In the genomic region with DNA sequence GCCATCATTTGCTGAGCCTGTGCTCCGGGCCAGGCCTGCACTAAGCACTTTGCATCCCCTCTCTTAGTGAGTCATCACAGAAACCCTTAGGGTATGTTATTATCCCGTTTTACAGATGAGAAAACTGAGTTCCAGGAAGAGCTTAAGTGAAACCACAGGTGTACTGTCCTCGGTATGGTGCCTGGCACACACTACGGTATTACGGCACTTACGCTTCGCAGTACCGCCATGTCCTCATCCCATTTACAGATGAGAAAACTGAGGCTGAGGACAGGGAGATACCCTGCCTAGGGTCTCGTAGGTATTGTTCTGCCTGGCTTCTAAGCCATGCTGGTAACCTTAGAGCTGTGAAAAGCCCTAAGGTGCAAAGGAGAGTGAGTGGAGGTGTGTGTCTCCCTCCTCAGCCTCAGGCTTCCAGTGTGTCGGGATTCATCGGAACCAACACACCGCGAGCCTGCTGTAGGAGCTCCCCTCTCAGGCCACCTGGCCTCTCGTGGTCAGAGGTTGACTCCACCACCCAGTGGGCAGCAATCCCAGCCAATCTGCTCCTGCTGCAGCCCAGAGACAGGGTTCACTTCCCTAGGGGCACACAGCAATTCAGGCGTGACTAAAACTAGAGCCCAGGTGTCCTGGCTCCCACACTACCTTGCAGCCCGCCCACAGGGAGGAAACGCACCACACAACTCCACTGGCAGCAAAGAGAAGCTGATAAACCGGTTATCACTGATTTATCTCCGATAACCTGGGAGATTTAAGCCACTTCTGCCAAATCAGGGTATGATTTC, we compare ENCODE assay signal across 16 cellular contexts. TPM values are rescaled to one million over a fixed set of nuclear protein-coding genes. Genes with fewer than 3 reads are reported as not detected.
DNase-seq lines count a peak whose midpoint lies in the region; ATAC-seq, FAIRE-seq and TF ChIP-seq lines count a peak whose summit lies in the region.
"Had no signal": no experiment of that assay in that cellular context is flagged by ENCODE, and none has a peak within 500 bp of the region (broad histone marks: within the 10 kb centered on the region; RNA-seq: fewer than 3 reads in every experiment).

No MANE protein-coding gene starts in this region.

- H3K27me3 Mint-ChIP-seq in osteocyte (ENCODE audit: unreplicated experiment): no peaks in the 10 kb centered on the region

- no peaks in the 10 kb centered on the region for H3K4me1 Mint-ChIP-seq in osteocyte (ENCODE audit: unreplicated experiment)

- H2AFZ ChIP-seq in OCI-LY7 (ENCODE audit: low read length): no peak overlapping the region

- TF ChIP-seq CTCF in OCI-LY7 (conservative IDR thresholded peaks at IDR 0.05; ENCODE audit: low read length) (no peak), kidney (IDR thresholded peaks at IDR 0.05; ENCODE audit: borderline replicate concordance, extremely low read depth, insufficient read depth) (no peak), osteocyte (IDR thresholded peaks at IDR 0.05) (no peak)

- H3K27ac Mint-ChIP-seq in osteocyte (ENCODE audit: unreplicated experiment): no peak overlapping the region

- no peak for FAIRE-seq in kidney (lab: Jason Lieb, UNC)

- H3K9ac ChIP-seq in kidney (ENCODE audit: low read length in 2 of 2): no peak overlapping the region

- H3K4me3 Mint-ChIP-seq in osteocyte (ENCODE audit: unreplicated experiment): no peak overlapping the region

- no peak overlapping the region for H3K4me3 ChIP-seq in OCI-LY7 (ENCODE audit: low read depth, low read length, poor library complexity, severe bottlenecking)
- no peak overlapping the region for H3K4me3 ChIP-seq in kidney (ENCODE audit: low read length in 2 of 2)

- POLR2A ChIA-PET in OCI-LY7 (lab: Charles Lee): interaction anchor here (0.7 kb wide), 1 partner anchor 41 kb away, joined by 3 read pairs; no protein-coding TSS in a partner anchor

- H3K79me2 ChIP-seq in OCI-LY7 (ENCODE audit: insufficient read depth, low read depth, low read length): no peaks in the 10 kb centered on the region

- H3K36me3 ChIP-seq in OCI-LY7 (ENCODE audit: insufficient read depth, low read length): peaks cover 22% of the 10 kb centered on the region
- peaks cover 33 to 50% of the 10 kb centered on the region in 2 donors for H3K36me3 ChIP-seq in kidney (ENCODE audit: control insufficient read depth in 1 of 2, insufficient read depth in 2 of 2, low read length in 2 of 2)

- BruUV-seq in OCI-LY7 (replicated peaks; lab: Mats Ljungman, UMichigan): no TSS peak

- H4K20me1 ChIP-seq in OCI-LY7 (ENCODE audit: insufficient read depth, low read length): no peaks in the 10 kb centered on the region

- intact Hi-C loops in Right ventricle myocardium superior (cut with DNase I): no loop called here
- intact Hi-C loops in left ventricle myocardium superior (cut with micrococcal nuclease): no loop called here
- intact Hi-C loops in OCI-LY7 (cut with micrococcal nuclease; ENCODE audit: unreplicated experiment): loop anchor here (5.0 kb wide), 1 partner anchor 34 kb away; no protein-coding TSS in a partner anchor
- intact Hi-C loops in kidney (cut with DNase I): loop anchor here (10.0 kb wide), 1 partner anchor 244 kb away; no protein-coding TSS in a partner anchor

- peak; percentile 19 for DNase-seq in Right ventricle myocardium superior
- no peak for DNase-seq in left ventricle myocardium superior
- DNase-seq in OCI-LY7 (ENCODE audit: low spot score): peak; percentile 56
- peak; percentile 43 for DNase-seq in kidney
- DNase-seq in osteocyte (ENCODE audit: extremely low spot score, unreplicated experiment): no peak
- DNase-seq in DMS153 (lab: John Stamatoyannopoulos, UW): no peak
- DNase-seq: COR-L47, EL, GOT3, KG1, NCI-H1436, NCI-H2029 treated with DMSO at 0.1 percent for 48 hours, NCI-H2171 treated with DMSO at 0.1 percent for 48 hours, NCI-H446 treated with DMSO at 0.1 percent for 48 hours, SHP77 had no signal

- peaks cover 40% of the 10 kb centered on the region for H3K4me1 ChIP-seq in OCI-LY7 (ENCODE audit: insufficient read depth, low read length, poor library complexity, severe bottlenecking)
- H3K4me1 ChIP-seq in kidney (ENCODE audit: control insufficient read depth in 1 of 2, insufficient read depth in 1 of 2, low read depth in 1 of 2, low read length in 2 of 2): no peaks in the 10 kb centered on the region

- peaks cover 10% of the 10 kb centered on the region for H3K36me3 Mint-ChIP-seq in osteocyte (ENCODE audit: unreplicated experiment)

- no peaks in the 10 kb centered on the region for H3K9me2 ChIP-seq in OCI-LY7 (ENCODE audit: insufficient read depth, low read length)

- peak overlapping the region; percentile 14 for H3K4me2 ChIP-seq in OCI-LY7 (ENCODE audit: low read length)

- H3K9me3 Mint-ChIP-seq in osteocyte (ENCODE audit: unreplicated experiment): no peaks in the 10 kb centered on the region

- no peak for ATAC-seq in Right ventricle myocardium superior (ENCODE audit: poor library complexity)
- no peak for ATAC-seq in left ventricle myocardium superior
- ATAC-seq in HG03342 (IDR thresholded peaks at IDR 0.05; ENCODE audit: unreplicated experiment): no peak

- H3K27ac ChIP-seq in OCI-LY7 (ENCODE audit: low read depth, low read length, poor library complexity, severe bottlenecking) (peak overlapping the region; percentile 22), kidney (ENCODE audit: low read depth in 2 of 2, low read length in 2 of 2) (no peak overlapping the region)

- CTCF ChIA-PET in OCI-LY7 (lab: Charles Lee; ENCODE audit: unreplicated experiment): interaction anchor here (0.9 kb wide), 1 partner anchor 42 kb away, joined by 3 read pairs; the partner anchor contains the start of gene TOM1

- peaks cover 10% of the 10 kb centered on the region; the same call in 1 of the 2 replicates for H3K9me3 ChIP-seq in OCI-LY7 (ENCODE audit: low read length)
- no peaks in the 10 kb centered on the region for H3K9me3 ChIP-seq in kidney (ENCODE audit: control insufficient read depth in 1 of 2, low read length in 2 of 2)

RNA-seq across cellular contexts. Expression of gene HMOX1, which starts 39.6 kb away (rescaled TPM):
- total RNA-seq in Right ventricle myocardium superior (4.8 TPM), left ventricle myocardium superior (3.8 TPM), OCI-LY7 (2022) (8.5 and 13.9 TPM in 2 replicates), kidney (37.7 TPM), osteocyte (37.2 and 44.3 TPM in 2 replicates)
- total RNA-seq in OCI-LY7 (2014; rRNA removed; shearing (Covaris generic)): 2.2 and 2.9 TPM in 2 replicates
- polyA plus RNA-seq in kidney (ENCODE audit: insufficient read depth, low read depth, low replicate concordance): 234 TPM

RNA-seq across cellular contexts. Expression of gene TOM1, which starts 41.6 kb away (rescaled TPM):
- total RNA-seq in Right ventricle myocardium superior: 68.6 TPM
- total RNA-seq in left ventricle myocardium superior: 78.6 TPM
- 14.6 and 22.7 TPM in 2 replicates for total RNA-seq in OCI-LY7 (2014; rRNA removed; shearing (Covaris generic))
- total RNA-seq in OCI-LY7 (2022): 24.4 and 30.6 TPM in 2 replicates
- 68.2 TPM for total RNA-seq in kidney
- 67.0 TPM for polyA plus RNA-seq in kidney (ENCODE audit: insufficient read depth, low read depth, low replicate concordance)
- 55.5 and 57.6 TPM in 2 replicates for total RNA-seq in osteocyte

RNA-seq across cellular contexts. Expression of gene MCM5, which starts 58.7 kb away (rescaled TPM):
- total RNA-seq in Right ventricle myocardium superior: 10.2 TPM
- total RNA-seq in left ventricle myocardium superior: 10.8 TPM
- total RNA-seq in OCI-LY7 (2014; rRNA removed; shearing (Covaris generic)): 178 and 242 TPM in 2 replicates
- 360 TPM in 2 replicates for total RNA-seq in OCI-LY7 (2022)
- total RNA-seq in kidney: 26.4 TPM
- 10.2 TPM for polyA plus RNA-seq in kidney (ENCODE audit: insufficient read depth, low read depth, low replicate concordance)
- 26.4 and 28.5 TPM in 2 replicates for total RNA-seq in osteocyte

Comparison
In these comparisons a context has a peak if more than half of its experiments do, and no peak if none do; other contexts are left out.
1. DNase-seq: peak in Right ventricle myocardium superior (single experiment), OCI-LY7 (single experiment) and kidney (single experiment); none in left ventricle myocardium superior (single experiment), osteocyte (single experiment) and DMS153 (single experiment).
2. intact Hi-C loops: an anchor here in OCI-LY7 (5.0 kb wide) and kidney (10.0 kb wide); none called in Right ventricle myocardium superior and left ventricle myocardium superior.